ENCODE assay signal across 18 cellular contexts in the genomic region with DNA sequence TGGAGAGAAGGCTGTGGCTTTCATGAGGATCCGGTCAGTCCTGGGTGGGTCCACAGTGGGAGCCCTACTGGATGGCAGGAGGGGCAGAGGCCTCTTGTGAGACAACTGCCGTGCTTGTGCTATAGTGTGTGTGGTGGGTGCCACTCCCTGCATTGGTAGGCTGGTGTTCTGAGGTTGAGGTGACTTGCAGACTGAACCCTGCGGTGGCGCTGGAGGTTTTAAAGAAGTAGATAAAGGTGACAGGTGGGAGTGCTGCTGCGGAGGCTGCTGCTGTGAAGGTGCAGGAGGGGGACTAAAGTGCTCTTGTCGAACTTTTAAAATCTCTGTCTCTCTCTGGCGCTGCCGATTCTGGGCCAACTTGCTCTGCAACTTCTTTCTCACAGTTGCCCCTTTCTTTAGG.
"Had no signal": no experiment of that assay in that cellular context is flagged by ENCODE, and none has a peak within 500 bp of the region (broad histone marks: within the 10 kb centered on the region; RNA-seq: fewer than 3 reads in every experiment).

No MANE protein-coding gene starts in this region.

- DNase-seq: activated CD4-positive, alpha-beta T cell treated with anti-CD3 and anti-CD28 coated beads for 36 hours; activated CD4-positive, alpha-beta T cell treated with anti-CD3 and anti-CD28 coated beads, Interleukin-2, amount 50 U/mL, for 48 hours; activated naive CD4-positive, alpha-beta T cell; effector CD8-positive, alpha-beta T cell; esophagus squamous epithelium; left ventricle myocardium superior; mesendoderm; naive thymus-derived CD8-positive, alpha-beta T cell; retina; stimulated activated CD4-positive, alpha-beta T cell treated with anti-CD3 and anti-CD28 coated beads, Interleukin-2, amount 100 ng/mL, for 24 hours; stomach; T-helper 2 cell; trophoblast cell; WERI-Rb-1 had no signal

- H3K27me3 ChIP-seq: ascending aorta, esophagus squamous epithelium, neutrophil, stomach had no signal

- H3K4me3 ChIP-seq: ascending aorta, esophagus squamous epithelium, stomach had no signal

- H3K9me3 Mint-ChIP-seq: dendritic cell treated with granulocyte-macrophage colony-stimulating factor and Interleukin-4, amounts not matched to agents 40 ng/mL and 50 ng/mL, for 4 days; naive thymus-derived CD8-positive, alpha-beta T cell had no signal

- H3K4me3 Mint-ChIP-seq: activated CD4-positive, alpha-beta T cell treated with anti-CD3 and anti-CD28 coated beads for 36 hours; dendritic cell treated with granulocyte-macrophage colony-stimulating factor and Interleukin-4, amounts not matched to agents 40 ng/mL and 50 ng/mL, for 4 days had no signal

- H3K9me3 ChIP-seq: ascending aorta, esophagus squamous epithelium, neutrophil, stomach had no signal

- ATAC-seq: activated CD4-positive, alpha-beta T cell treated with anti-CD3 and anti-CD28 coated beads for 36 hours; left ventricle myocardium superior had no signal

- H3K27ac ChIP-seq: ascending aorta, esophagus squamous epithelium, neutrophil, parathyroid adenoma, stomach, WERI-Rb-1 had no signal

- H3K27ac Mint-ChIP-seq: activated CD4-positive, alpha-beta T cell treated with anti-CD3 and anti-CD28 coated beads for 36 hours; dendritic cell treated with granulocyte-macrophage colony-stimulating factor and Interleukin-4, amounts not matched to agents 40 ng/mL and 50 ng/mL, for 4 days had no signal

- H3K4me1 ChIP-seq: ascending aorta, esophagus squamous epithelium, parathyroid adenoma had no signal

- H3K27me3 Mint-ChIP-seq: activated CD4-positive, alpha-beta T cell treated with anti-CD3 and anti-CD28 coated beads for 36 hours; dendritic cell treated with granulocyte-macrophage colony-stimulating factor and Interleukin-4, amounts not matched to agents 40 ng/mL and 50 ng/mL, for 4 days; naive thymus-derived CD8-positive, alpha-beta T cell had no signal
